ENCODE assay signal across 1 cellular context in genomic region chr14:92400579-92401444, GRCh38.
TF ChIP-seq lines count a peak whose summit lies in the region.

No MANE protein-coding gene starts in this region.

TF ChIP-seq in GM12878, 131 proteins besides CTCF, POLR2A, EP300 and RAD21 (continued from another document and continues in another):
- TF ChIP-seq, protein P1, sequence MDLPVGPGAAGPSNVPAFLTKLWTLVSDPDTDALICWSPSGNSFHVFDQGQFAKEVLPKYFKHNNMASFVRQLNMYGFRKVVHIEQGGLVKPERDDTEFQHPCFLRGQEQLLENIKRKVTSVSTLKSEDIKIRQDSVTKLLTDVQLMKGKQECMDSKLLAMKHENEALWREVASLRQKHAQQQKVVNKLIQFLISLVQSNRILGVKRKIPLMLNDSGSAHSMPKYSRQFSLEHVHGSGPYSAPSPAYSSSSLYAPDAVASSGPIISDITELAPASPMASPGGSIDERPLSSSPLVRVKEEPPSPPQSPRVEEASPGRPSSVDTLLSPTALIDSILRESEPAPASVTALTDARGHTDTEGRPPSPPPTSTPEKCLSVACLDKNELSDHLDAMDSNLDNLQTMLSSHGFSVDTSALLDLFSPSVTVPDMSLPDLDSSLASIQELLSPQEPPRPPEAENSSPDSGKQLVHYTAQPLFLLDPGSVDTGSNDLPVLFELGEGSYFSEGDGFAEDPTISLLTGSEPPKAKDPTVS (IDR thresholded peaks at IDR 0.05; ENCODE audit: low read depth, low read length) = no peak
- TF ChIP-seq ZNF384 (IDR thresholded peaks at IDR 0.05; ENCODE audit: borderline replicate concordance, low read depth, low read length) (no peak), CHD4 (IDR thresholded peaks at IDR 0.05) (no peak), SMC3 (IDR thresholded peaks at IDR 0.05; ENCODE audit: borderline replicate concordance, low read length) (no peak), JUND (IDR thresholded peaks at IDR 0.05; ENCODE audit: low read depth, low read length) (no peak), ZBED1 (IDR thresholded peaks at IDR 0.05; ENCODE audit: borderline replicate concordance) (no peak), SREBF1 (IDR thresholded peaks at IDR 0.05; ENCODE audit: low read length) (no peak), FOS (IDR thresholded peaks at IDR 0.05; ENCODE audit: borderline replicate concordance, extremely low read depth, insufficient read length) (no peak), NFYA (IDR thresholded peaks at IDR 0.05; ENCODE audit: borderline replicate concordance, low read depth, low read length) (no peak), SIN3A (IDR thresholded peaks at IDR 0.05; ENCODE audit: low read depth, low read length) (peak; percentile 62; the same call in 1 of the 2 replicates), CHD2 (IDR thresholded peaks at IDR 0.05; ENCODE audit: borderline replicate concordance, low read depth, low read length) (peak; percentile 50; the same call in 1 of the 2 replicates), SUZ12 (IDR thresholded peaks at IDR 0.05; ENCODE audit: unreplicated experiment) (no peak), ZNF274 (IDR thresholded peaks at IDR 0.05; ENCODE audit: insufficient read depth, insufficient read length) (no peak), SMAD5 (IDR thresholded peaks at IDR 0.05; ENCODE audit: low read depth) (no peak), ATF7 (IDR thresholded peaks at IDR 0.05; ENCODE audit: low read depth) (peak; percentile 73; the same call in 1 of the 2 replicates), CBX5 (IDR thresholded peaks at IDR 0.05; ENCODE audit: low read depth) (no peak), IKZF2 (IDR thresholded peaks at IDR 0.05) (peak; percentile 95 to 96), IRF4 (IDR thresholded peaks at IDR 0.05; ENCODE audit: low read depth, low read length) (peak; percentile 86), ZZZ3 (IDR thresholded peaks at IDR 0.05; ENCODE audit: control insufficient read depth, insufficient read length, low read depth) (no peak), RELA (IDR thresholded peaks at IDR 0.05; ENCODE audit: borderline replicate concordance, partially characterized antibody) (no peak), E4F1 (IDR thresholded peaks at IDR 0.05; ENCODE audit: borderline replicate concordance, partially characterized antibody) (no peak), MYB (IDR thresholded peaks at IDR 0.05; ENCODE audit: borderline replicate concordance, low read depth, low read length) (no peak), LARP7 (IDR thresholded peaks at IDR 0.05) (no peak), SRF (IDR thresholded peaks at IDR 0.05; ENCODE audit: low read depth in 2 of 2, low read length in 2 of 2) (no peak), CEBPB (IDR thresholded peaks at IDR 0.05; ENCODE audit: borderline replicate concordance in 1 of 2, low read depth in 2 of 2, low read length in 2 of 2) (no peak), NBN (IDR thresholded peaks at IDR 0.05) (peak; percentile 70), MLLT1 (IDR thresholded peaks at IDR 0.05) (0 out of 2 replicates have a peak, but pooled peaks have one; percentile 39), MTA2 (IDR thresholded peaks at IDR 0.05; ENCODE audit: low read depth) (peak; percentile 88), NR2F1 (conservative IDR thresholded peaks at IDR 0.05) (no peak), TARDBP (IDR thresholded peaks at IDR 0.05; ENCODE audit: borderline replicate concordance) (no peak), EZH2 (IDR thresholded peaks at IDR 0.05; ENCODE audit: borderline replicate concordance, control insufficient read depth, low read depth, low read length) (no peak), IRF3 (IDR thresholded peaks at IDR 0.05) (no peak), CBFB (IDR thresholded peaks at IDR 0.05; ENCODE audit: low read depth) (no peak), IKZF1 (conservative IDR thresholded peaks at IDR 0.05) (peak; percentile 92), ATF3 (IDR thresholded peaks at IDR 0.05; ENCODE audit: borderline replicate concordance, extremely low read depth, low read depth, low read length) (no peak), BCL3 (IDR thresholded peaks at IDR 0.05; ENCODE audit: borderline replicate concordance, insufficient read depth, low read depth, low read length, poor library complexity, severe bottlenecking) (no peak), SMAD1 (IDR thresholded peaks at IDR 0.05; ENCODE audit: low read depth, partially characterized antibody) (no peak), ASH2L (IDR thresholded peaks at IDR 0.05; ENCODE audit: borderline replicate concordance, low read depth) (no peak), KLF5 (IDR thresholded peaks at IDR 0.05; ENCODE audit: partially characterized antibody) (no peak), NFXL1 (IDR thresholded peaks at IDR 0.05; ENCODE audit: borderline replicate concordance) (no peak), SREBF2 (IDR thresholded peaks at IDR 0.05; ENCODE audit: low read length) (no peak), FOXM1 (IDR thresholded peaks at IDR 0.05; ENCODE audit: low read depth, low read length) (no peak), ZNF592 (IDR thresholded peaks at IDR 0.05) (no peak), RBBP5 (conservative IDR thresholded peaks at IDR 0.05) (no peak), NRF1 (conservative IDR thresholded peaks at IDR 0.05; ENCODE audit: low read depth, low read length) (no peak), RUNX3 (IDR thresholded peaks at IDR 0.05; ENCODE audit: low read length) (no peak; the same call in 1 of the 2 replicates), BHLHE40 (IDR thresholded peaks at IDR 0.05; ENCODE audit: borderline replicate concordance in 1 of 2, low read depth in 2 of 2, low read length in 1 of 2) (peak; percentile 79 to 84), ESRRA (IDR thresholded peaks at IDR 0.05; ENCODE audit: low read length) (no peak)
- TF ChIP-seq, protein P2, sequence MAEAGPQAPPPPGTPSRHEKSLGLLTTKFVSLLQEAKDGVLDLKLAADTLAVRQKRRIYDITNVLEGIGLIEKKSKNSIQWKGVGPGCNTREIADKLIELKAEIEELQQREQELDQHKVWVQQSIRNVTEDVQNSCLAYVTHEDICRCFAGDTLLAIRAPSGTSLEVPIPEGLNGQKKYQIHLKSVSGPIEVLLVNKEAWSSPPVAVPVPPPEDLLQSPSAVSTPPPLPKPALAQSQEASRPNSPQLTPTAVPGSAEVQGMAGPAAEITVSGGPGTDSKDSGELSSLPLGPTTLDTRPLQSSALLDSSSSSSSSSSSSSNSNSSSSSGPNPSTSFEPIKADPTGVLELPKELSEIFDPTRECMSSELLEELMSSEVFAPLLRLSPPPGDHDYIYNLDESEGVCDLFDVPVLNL (IDR thresholded peaks at IDR 0.05; ENCODE audit: low read depth, low read length) = no peak
- TF ChIP-seq, protein P3, sequence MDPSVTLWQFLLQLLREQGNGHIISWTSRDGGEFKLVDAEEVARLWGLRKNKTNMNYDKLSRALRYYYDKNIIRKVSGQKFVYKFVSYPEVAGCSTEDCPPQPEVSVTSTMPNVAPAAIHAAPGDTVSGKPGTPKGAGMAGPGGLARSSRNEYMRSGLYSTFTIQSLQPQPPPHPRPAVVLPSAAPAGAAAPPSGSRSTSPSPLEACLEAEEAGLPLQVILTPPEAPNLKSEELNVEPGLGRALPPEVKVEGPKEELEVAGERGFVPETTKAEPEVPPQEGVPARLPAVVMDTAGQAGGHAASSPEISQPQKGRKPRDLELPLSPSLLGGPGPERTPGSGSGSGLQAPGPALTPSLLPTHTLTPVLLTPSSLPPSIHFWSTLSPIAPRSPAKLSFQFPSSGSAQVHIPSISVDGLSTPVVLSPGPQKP (IDR thresholded peaks at IDR 0.05; ENCODE audit: low read depth, low read length) = no peak
- TF ChIP-seq, protein P4, sequence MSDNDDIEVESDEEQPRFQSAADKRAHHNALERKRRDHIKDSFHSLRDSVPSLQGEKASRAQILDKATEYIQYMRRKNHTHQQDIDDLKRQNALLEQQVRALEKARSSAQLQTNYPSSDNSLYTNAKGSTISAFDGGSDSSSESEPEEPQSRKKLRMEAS (IDR thresholded peaks at IDR 0.05; ENCODE audit: low read depth, low read length) = no peak; the same call in 1 of the 2 replicates
- TF ChIP-seq, protein P5, sequence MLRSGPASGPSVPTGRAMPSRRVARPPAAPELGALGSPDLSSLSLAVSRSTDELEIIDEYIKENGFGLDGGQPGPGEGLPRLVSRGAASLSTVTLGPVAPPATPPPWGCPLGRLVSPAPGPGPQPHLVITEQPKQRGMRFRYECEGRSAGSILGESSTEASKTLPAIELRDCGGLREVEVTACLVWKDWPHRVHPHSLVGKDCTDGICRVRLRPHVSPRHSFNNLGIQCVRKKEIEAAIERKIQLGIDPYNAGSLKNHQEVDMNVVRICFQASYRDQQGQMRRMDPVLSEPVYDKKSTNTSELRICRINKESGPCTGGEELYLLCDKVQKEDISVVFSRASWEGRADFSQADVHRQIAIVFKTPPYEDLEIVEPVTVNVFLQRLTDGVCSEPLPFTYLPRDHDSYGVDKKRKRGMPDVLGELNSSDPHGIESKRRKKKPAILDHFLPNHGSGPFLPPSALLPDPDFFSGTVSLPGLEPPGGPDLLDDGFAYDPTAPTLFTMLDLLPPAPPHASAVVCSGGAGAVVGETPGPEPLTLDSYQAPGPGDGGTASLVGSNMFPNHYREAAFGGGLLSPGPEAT (IDR thresholded peaks at IDR 0.05; ENCODE audit: low read depth) = peak; percentile 86
